1 cellular context compared by ENCODE assay signal in the genomic region with DNA sequence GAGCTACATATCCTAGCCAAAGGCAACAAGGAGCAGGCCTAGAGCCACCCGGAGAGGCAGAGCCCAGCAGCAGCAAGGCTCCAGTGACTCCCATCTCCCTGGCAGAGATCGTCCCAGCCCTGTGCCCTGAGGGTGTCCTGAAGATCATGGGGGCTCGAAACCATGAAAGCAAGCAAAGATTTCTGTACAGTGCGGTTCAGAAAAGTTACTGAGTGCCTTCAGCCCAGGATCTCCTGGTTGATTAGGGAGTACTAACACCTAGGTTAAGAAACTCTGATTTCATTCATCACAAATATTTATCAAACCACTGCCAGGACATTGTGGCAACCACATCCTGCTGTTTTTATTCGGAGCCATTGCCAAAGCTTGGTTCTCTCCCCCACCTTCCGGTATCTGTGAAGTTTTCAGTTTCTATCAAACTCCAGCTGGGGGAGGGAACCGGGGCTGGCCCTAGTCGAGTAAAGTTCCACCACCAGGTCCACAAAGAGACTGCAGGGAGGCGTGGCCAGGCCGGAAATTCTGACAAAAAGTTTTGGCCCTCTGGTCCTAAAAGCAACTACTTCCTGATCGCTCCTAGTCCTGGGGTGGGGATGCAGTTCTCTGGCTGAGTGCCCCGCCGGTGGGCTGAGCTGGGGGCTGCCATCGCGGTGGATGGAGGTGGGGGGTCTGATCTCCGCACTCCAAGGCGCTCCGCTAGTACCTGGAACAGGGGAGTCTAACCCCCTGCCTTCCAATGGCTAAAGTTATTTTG.
A peak's percentile ranks its signal among the peaks of the same experiment; 100 is the strongest.
TF ChIP-seq lines count a peak whose summit lies in the region.

No MANE protein-coding gene starts in this region.

TF ChIP-seq in GM12878, 131 proteins besides CTCF, POLR2A, EP300 and RAD21 (continued from another document):
- TF ChIP-seq ZBTB40 (IDR thresholded peaks at IDR 0.05; ENCODE audit: borderline replicate concordance) (peak; percentile 73; the same call in 1 of the 2 replicates), RFX5 (IDR thresholded peaks at IDR 0.05; ENCODE audit: low read depth, low read length) (no peak), NBN (IDR thresholded peaks at IDR 0.05) (peak; percentile 39; the same call in 1 of the 2 replicates), CREB1 (IDR thresholded peaks at IDR 0.05; ENCODE audit: low read depth) (0 out of 2 replicates have a peak, but pooled peaks have one; percentile 21), ATF2 (IDR thresholded peaks at IDR 0.05; ENCODE audit: low read length) (peak; percentile 42; the same call in 1 of the 2 replicates), SMAD5 (IDR thresholded peaks at IDR 0.05; ENCODE audit: low read depth) (no peak), USF2 (IDR thresholded peaks at IDR 0.05; ENCODE audit: borderline replicate concordance, low read depth, low read length) (no peak), SPI1 (IDR thresholded peaks at IDR 0.05; ENCODE audit: borderline replicate concordance, insufficient read depth, low read depth, low read length) (peak; percentile 18; the same call in 1 of the 2 replicates), E2F8 (IDR thresholded peaks at IDR 0.05; ENCODE audit: low read depth, partially characterized antibody) (no peak), STAT3 (IDR thresholded peaks at IDR 0.05; ENCODE audit: low read depth, low read length) (no peak), BCL3 (IDR thresholded peaks at IDR 0.05; ENCODE audit: borderline replicate concordance, insufficient read depth, low read depth, low read length, poor library complexity, severe bottlenecking) (peak; percentile 43), SREBF2 (IDR thresholded peaks at IDR 0.05; ENCODE audit: low read length) (no peak), TARDBP (IDR thresholded peaks at IDR 0.05; ENCODE audit: borderline replicate concordance) (no peak), BACH1 (IDR thresholded peaks at IDR 0.05; ENCODE audit: borderline replicate concordance) (peak; percentile 29; the same call in 1 of the 2 replicates), SMARCA5 (IDR thresholded peaks at IDR 0.05) (peak; percentile 58; the same call in 1 of the 2 replicates), ZBED1 (IDR thresholded peaks at IDR 0.05; ENCODE audit: borderline replicate concordance) (no peak), BRCA1 (IDR thresholded peaks at IDR 0.05; ENCODE audit: low read depth, low read length) (no peak), EED (IDR thresholded peaks at IDR 0.05; ENCODE audit: low read depth) (peak; percentile 69), POLR2AphosphoS2 (IDR thresholded peaks at IDR 0.05; ENCODE audit: low read depth, low read length) (no peak), SREBF1 (IDR thresholded peaks at IDR 0.05; ENCODE audit: low read length) (no peak), RUNX3 (IDR thresholded peaks at IDR 0.05; ENCODE audit: low read length) (peak; percentile 94), MYB (IDR thresholded peaks at IDR 0.05; ENCODE audit: borderline replicate concordance, low read depth, low read length) (no peak), JUND (IDR thresholded peaks at IDR 0.05; ENCODE audit: low read depth, low read length) (no peak), RAD51 (IDR thresholded peaks at IDR 0.05) (no peak)
